9 cellular contexts compared by ENCODE assay signal in the genomic region with DNA sequence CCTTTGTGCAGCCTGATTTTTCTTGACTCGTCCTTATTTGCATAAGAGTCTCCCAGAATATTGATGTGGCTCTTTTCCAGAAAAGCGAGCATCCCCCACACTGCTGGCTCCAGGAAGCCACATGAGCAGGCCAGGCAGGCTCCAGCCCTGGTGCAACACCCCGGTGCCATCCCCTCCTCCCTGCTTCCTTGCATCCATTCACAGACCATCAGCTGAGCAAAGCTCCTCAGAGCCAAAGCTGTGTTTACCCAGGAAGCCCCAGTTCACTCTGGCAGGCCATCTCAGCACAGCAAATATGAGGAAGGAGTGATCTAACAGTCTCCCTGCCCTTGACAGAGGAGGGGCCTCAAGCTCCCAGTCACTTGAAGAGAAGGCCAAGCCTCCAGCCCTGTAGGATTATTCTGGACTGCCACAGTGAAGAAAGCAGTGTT. TPM values are rescaled to one million over a fixed set of nuclear protein-coding genes. Genes with fewer than 3 reads are reported as not detected.
DNase-seq lines count a peak whose midpoint lies in the region; ATAC-seq, FAIRE-seq and TF ChIP-seq lines count a peak whose summit lies in the region.
"Had no signal": no experiment of that assay in that cellular context is flagged by ENCODE, and none has a peak within 500 bp of the region (broad histone marks: within the 10 kb centered on the region; RNA-seq: fewer than 3 reads in every experiment).

No MANE protein-coding gene starts in this region.

- intact Hi-C loops in kidney (cut with DNase I) = no loop called here

- no peak for DNase-seq in Karpas-422
- DNase-seq in brain pericyte (ENCODE audit: low read depth, low spot score) = peak; percentile 81
- peak; percentile 86 for DNase-seq in kidney
- DNase-seq in substantia nigra (lab: John Stamatoyannopoulos, UW) = peak; percentile 4 to 84 (median 53)
- DNase-seq in NCI-H128 (lab: John Stamatoyannopoulos, UW; ENCODE audit: unreplicated experiment) = no peak
- DNase-seq in NCI-H1930 (lab: John Stamatoyannopoulos, UW) = no peak
- DNase-seq in NCI-H1436 (lab: John Stamatoyannopoulos, UW) = no peak
- DNase-seq: naive B cell had no signal

- H3K36me3 ChIP-seq in Karpas-422 (ENCODE audit: insufficient read depth, low read length) (no peaks in the 10 kb centered on the region; the same call in 1 of the 2 replicates), kidney (ENCODE audit: control insufficient read depth in 1 of 2, insufficient read depth in 2 of 2, low read length in 2 of 2) (no peaks in the 10 kb centered on the region)

- H3K27ac ChIP-seq in Karpas-422 (ENCODE audit: low read length) = peak overlapping the region; percentile 71; the same call in 1 of the 2 replicates
- no peak overlapping the region for H3K27ac ChIP-seq in kidney (ENCODE audit: low read depth in 2 of 2, low read length in 2 of 2)
- peak overlapping the region; percentile 66 for H3K27ac ChIP-seq in substantia nigra (ENCODE audit: low read depth, low read length, poor library complexity, severe bottlenecking)

- H4K20me1 ChIP-seq in Karpas-422 (ENCODE audit: insufficient read depth, low read depth, low read length) = no peaks in the 10 kb centered on the region

- no peak for ATAC-seq in GM21423 (IDR thresholded peaks at IDR 0.05; ENCODE audit: unreplicated experiment)

- H3K9me2 ChIP-seq in Karpas-422 (replicated peaks; ENCODE audit: insufficient read depth, low read length) = no peaks in the 10 kb centered on the region

- no peak overlapping the region for H2AFZ ChIP-seq in Karpas-422 (ENCODE audit: low read length)

- H3K4me1 ChIP-seq in Karpas-422 (ENCODE audit: low read length) = peaks cover 46% of the 10 kb centered on the region
- no peaks in the 10 kb centered on the region for H3K4me1 ChIP-seq in kidney (ENCODE audit: control insufficient read depth in 1 of 2, insufficient read depth in 1 of 2, low read depth in 1 of 2, low read length in 2 of 2)

- peaks cover 20% of the 10 kb centered on the region for H3K79me2 ChIP-seq in Karpas-422 (ENCODE audit: low read length)

- no peaks in the 10 kb centered on the region for H3K27me3 ChIP-seq in Karpas-422 (ENCODE audit: low read length)

- H3K4me2 ChIP-seq in Karpas-422 (ENCODE audit: low read depth, low read length, poor library complexity, severe bottlenecking) = no peak overlapping the region

- no peak for TF ChIP-seq CTCF in kidney (IDR thresholded peaks at IDR 0.05; ENCODE audit: borderline replicate concordance, extremely low read depth, insufficient read depth)

- H3K4me3 ChIP-seq in Karpas-422 (ENCODE audit: low read length) (no peak overlapping the region), kidney (ENCODE audit: low read length in 2 of 2) (no peak overlapping the region)

- no peak overlapping the region for H3K9ac ChIP-seq in Karpas-422 (ENCODE audit: low read length)
- H3K9ac ChIP-seq in kidney (ENCODE audit: low read length in 2 of 2) = no peak overlapping the region

- H3K9me3 ChIP-seq in Karpas-422 (ENCODE audit: low read length) (no peaks in the 10 kb centered on the region), kidney (ENCODE audit: control insufficient read depth in 1 of 2, low read length in 2 of 2) (no peaks in the 10 kb centered on the region)

- no peak for FAIRE-seq in kidney (lab: Jason Lieb, UNC)

RNA-seq across cellular contexts. Expression of a gene that starts 34.4 kb away (rescaled TPM):
- total RNA-seq in Karpas-422 (2014; rRNA removed; shearing (Covaris generic); ENCODE audit: low replicate concordance) = 0.07 TPM in 1 of 2 replicates, not detected in the other
- total RNA-seq in kidney = 0.28 TPM
- polyA plus RNA-seq in kidney (ENCODE audit: insufficient read depth, low read depth, low replicate concordance) = not detected

Comparison
In these comparisons a context has a peak if more than half of its experiments do, and no peak if none do; other contexts are left out.
1. DNase-seq: peak in brain pericyte (single experiment), kidney (single experiment) and substantia nigra (49 of 49); none in Karpas-422 (single experiment), NCI-H128 (single experiment), NCI-H1930 (0 of 2) and NCI-H1436 (single experiment).
2. H3K27ac ChIP-seq: peak in Karpas-422 (single experiment) and substantia nigra (single experiment); none in kidney (0 of 2).